Comparison of ENCODE assay signal across 8 cellular contexts in the genomic region with DNA sequence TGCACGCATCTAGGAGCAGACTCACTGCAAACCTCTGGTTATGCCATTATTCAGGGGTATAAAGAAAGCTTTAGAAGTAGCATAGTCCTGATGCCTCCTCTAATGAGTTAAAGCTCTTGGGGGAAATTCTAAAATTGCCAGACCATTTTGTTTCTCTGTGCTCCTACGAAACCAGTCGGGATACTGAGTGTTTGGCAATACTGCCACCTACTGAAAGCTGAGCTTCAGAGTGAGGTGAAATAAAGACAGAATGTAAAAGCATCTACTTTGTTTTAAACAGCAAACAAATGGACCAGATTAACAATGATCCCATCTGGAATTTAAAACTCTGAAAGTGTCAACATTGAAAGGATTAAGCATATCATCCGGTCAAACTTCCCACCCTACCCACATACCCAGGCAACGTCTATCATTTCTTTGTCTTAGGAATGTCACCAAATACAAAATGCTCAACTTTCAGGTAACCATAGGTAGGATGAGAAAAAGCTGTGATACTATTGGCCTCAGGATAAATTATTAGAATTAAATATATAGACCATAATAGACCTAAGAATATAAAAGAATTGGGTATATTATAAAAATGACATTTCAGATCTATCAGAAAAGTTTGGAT.
A peak's percentile ranks its signal among the peaks of the same experiment; 100 is the strongest.
DNase-seq lines count a peak whose midpoint lies in the region; ATAC-seq and TF ChIP-seq lines count a peak whose summit lies in the region.

No MANE protein-coding gene starts in this region.

- no peak overlapping the region for H3K4me3 Mint-ChIP-seq in naive thymus-derived CD4-positive, alpha-beta T cell

- H3K27me3 Mint-ChIP-seq in naive thymus-derived CD4-positive, alpha-beta T cell, result peaks cover 15 to 40% (median 22%) of the 10 kb centered on the region in 5 donors

- no peaks in the 10 kb centered on the region for H3K36me3 Mint-ChIP-seq in naive thymus-derived CD4-positive, alpha-beta T cell

- no peak overlapping the region for H3K27ac ChIP-seq in A673 (ENCODE audit: low read depth, low read length, poor library complexity, severe bottlenecking)
- H3K27ac ChIP-seq in RWPE1, result no peak overlapping the region
- H3K27ac ChIP-seq in osteoblast (ENCODE audit: low read depth, low read length), result no peak overlapping the region
- H3K27ac ChIP-seq in naive thymus-derived CD4-positive, alpha-beta T cell (ENCODE audit: low read depth, low read length), result no peak overlapping the region

- peak; percentile 79 for TF ChIP-seq CTCF in A673 (conservative IDR thresholded peaks at IDR 0.05; ENCODE audit: low read depth, low read length)
- peak; percentile 70 for TF ChIP-seq CTCF in GM10248 (IDR thresholded peaks at IDR 0.05; ENCODE audit: control extremely low read depth, extremely low read depth, low read depth, missing control alignments)
- peak; percentile 87 for TF ChIP-seq CTCF in RWPE1 (conservative IDR thresholded peaks at IDR 0.05; ENCODE audit: low read depth)
- TF ChIP-seq CTCF in fibroblast of mammary gland (conservative IDR thresholded peaks at IDR 0.05; ENCODE audit: control insufficient read depth, insufficient read depth, low read depth, low read length), result peak; percentile 92
- peak; percentile 82 for TF ChIP-seq CTCF in osteoblast (IDR thresholded peaks at IDR 0.05; ENCODE audit: extremely low read depth, low read depth, low read length)

- DNase-seq in A673 (ENCODE audit: low spot score) (peak; percentile 73), GM10248 (ENCODE audit: extremely low spot score) (no peak), HuH-7 (ENCODE audit: low spot score) (peak; percentile 6), RWPE1 (ENCODE audit: low spot score) (peak; percentile 65), fibroblast of mammary gland (ENCODE audit: low read depth) (peak; percentile 69), osteoblast (ENCODE audit: insufficient read length, low spot score, missing footprints) (no peak)
- DNase-seq in naive thymus-derived CD4-positive, alpha-beta T cell, result no peak

- CTCF ChIA-PET in A673 (lab: Charles Lee), result interaction anchor here (0.6 to 1.4 kb wide), 4 partner anchors 265 to 951 kb away, joined by 3 to 8 read pairs (median 4); no protein-coding TSS in a partner anchor
- CTCF ChIA-PET in GM10248 (lab: Yijun Ruan, JAX), result interaction anchor here (0.7 to 7.1 kb wide), 19 partner anchors 7 to 1211 kb away, joined by 3 to 65 read pairs (median 5); a partner anchor contains a TSS
- CTCF ChIA-PET in RWPE1 (lab: Yijun Ruan, JAX), result interaction anchor here (0.6 to 2.9 kb wide), 12 partner anchors 12 to 1600 kb away, joined by 3 to 20 read pairs (median 4); no protein-coding TSS in a partner anchor
- CTCF ChIA-PET in naive thymus-derived CD4-positive, alpha-beta T cell (lab: Charles Lee), result no interaction called here

- H3K36me3 ChIP-seq in A673 (ENCODE audit: insufficient read depth, low read length, poor library complexity, severe bottlenecking) (no peaks in the 10 kb centered on the region), osteoblast (ENCODE audit: insufficient read depth, low read length) (no peaks in the 10 kb centered on the region)
- no peaks in the 10 kb centered on the region for H3K36me3 ChIP-seq in naive thymus-derived CD4-positive, alpha-beta T cell (ENCODE audit: control insufficient read depth in 2 of 3, insufficient read depth in 3 of 3, low read length in 3 of 3)

- H3K79me2 ChIP-seq in osteoblast (ENCODE audit: insufficient read depth, low read length), result no peaks in the 10 kb centered on the region

- no peaks in the 10 kb centered on the region for H3K4me1 Mint-ChIP-seq in naive thymus-derived CD4-positive, alpha-beta T cell

- H3K27ac Mint-ChIP-seq in naive thymus-derived CD4-positive, alpha-beta T cell, result no peak overlapping the region

- H3K4me1 ChIP-seq in A673 (ENCODE audit: insufficient read depth, low read length, poor library complexity, severe bottlenecking) (no peaks in the 10 kb centered on the region), osteoblast (ENCODE audit: insufficient read depth, low read length) (no peaks in the 10 kb centered on the region)
- no peaks in the 10 kb centered on the region for H3K4me1 ChIP-seq in naive thymus-derived CD4-positive, alpha-beta T cell (ENCODE audit: control insufficient read depth in 2 of 2, insufficient read depth in 2 of 2, low read length in 2 of 2)

- no peak for ATAC-seq in GM21576 (IDR thresholded peaks at IDR 0.05; ENCODE audit: unreplicated experiment)
- no peak for ATAC-seq in naive thymus-derived CD4-positive, alpha-beta T cell

- H3K9me3 ChIP-seq in A673 (ENCODE audit: low read depth, low read length, poor library complexity, severe bottlenecking) (no peaks in the 10 kb centered on the region), osteoblast (ENCODE audit: low read depth, low read length) (no peaks in the 10 kb centered on the region)
- no peaks in the 10 kb centered on the region for H3K9me3 ChIP-seq in naive thymus-derived CD4-positive, alpha-beta T cell (ENCODE audit: control insufficient read depth in 2 of 3, low read length in 3 of 3)

- POLR2A ChIA-PET in A673 (lab: Charles Lee; ENCODE audit: low non-redundant PET) (no interaction called here), GM10248 (lab: Yijun Ruan, JAX) (no interaction called here), RWPE1 (lab: Yijun Ruan, JAX; ENCODE audit: low non-redundant PET) (no interaction called here)
- POLR2A ChIA-PET in naive thymus-derived CD4-positive, alpha-beta T cell (lab: Charles Lee), result no interaction called here

- no peaks in the 10 kb centered on the region for H4K20me1 ChIP-seq in osteoblast (ENCODE audit: insufficient read depth, low read length)

- no peaks in the 10 kb centered on the region for H3K9me3 Mint-ChIP-seq in naive thymus-derived CD4-positive, alpha-beta T cell

- H3K4me2 ChIP-seq in osteoblast (ENCODE audit: insufficient read depth, low read length), result no peak overlapping the region

- no TSS peak for BruUV-seq in A673 (replicated peaks; lab: Mats Ljungman, UMichigan)

- H3K4me3 ChIP-seq in A673 (ENCODE audit: low read depth, low read length, poor library complexity, severe bottlenecking) (no peak overlapping the region), fibroblast of mammary gland (ENCODE audit: control insufficient read depth, low read depth, low read length) (no peak overlapping the region), osteoblast (ENCODE audit: insufficient read depth, low read length) (no peak overlapping the region)
- no peak overlapping the region for H3K4me3 ChIP-seq in naive thymus-derived CD4-positive, alpha-beta T cell (ENCODE audit: low read length)

- intact Hi-C loops in A673 (cut with micrococcal nuclease; ENCODE audit: unreplicated experiment), result loop anchor here (1.0 to 10.0 kb wide), 5 partner anchors 265 to 1208 kb away; no protein-coding TSS in a partner anchor
- intact Hi-C loops in naive thymus-derived CD4-positive, alpha-beta T cell (cut with micrococcal nuclease), result loop anchor here in 1 of 2 donors (5.0 kb wide), 1 partner anchor 540 kb away; no protein-coding TSS in a partner anchor

- no peak overlapping the region for H2AFZ ChIP-seq in osteoblast (ENCODE audit: low read length)

- H3K27me3 ChIP-seq in A673 (replicated peaks; ENCODE audit: insufficient read depth, low read depth, low read length, poor library complexity) (peaks cover 21% of the 10 kb centered on the region), osteoblast (ENCODE audit: insufficient read depth, low read length) (peaks cover 13% of the 10 kb centered on the region)
- no peaks in the 10 kb centered on the region for H3K27me3 ChIP-seq in naive thymus-derived CD4-positive, alpha-beta T cell (ENCODE audit: control insufficient read depth in 2 of 2, insufficient read depth in 2 of 2, low read length in 2 of 2)

Comparison
In these comparisons a context has a peak if more than half of its experiments do, and no peak if none do; other contexts are left out.
1. DNase-seq: peak in A673 (single experiment), HuH-7 (single experiment), RWPE1 (single experiment) and fibroblast of mammary gland (single experiment); none in GM10248 (single experiment), osteoblast (single experiment) and naive thymus-derived CD4-positive, alpha-beta T cell (0 of 9).
2. Peak in every context shown above with its lines, with median percentiles within 50 percentile points of each other: CTCF ChIP-seq.